ENCODE assay signal across 1 cellular context in genomic region chr9:132078369-132079356, GRCh38.
TF ChIP-seq lines count a peak whose summit lies in the region.

No MANE protein-coding gene starts in this region.

TF ChIP-seq in K562, 482 proteins besides CTCF, POLR2A, EP300 and RAD21 (continued from another document):
- TF ChIP-seq SPI1 (IDR thresholded peaks at IDR 0.05; ENCODE audit: borderline replicate concordance, low read depth, low read length): no peak
- no peak for TF ChIP-seq ZNF239 (CRISPR knock-in tag; IDR thresholded peaks at IDR 0.05)
- TF ChIP-seq, protein P1, sequence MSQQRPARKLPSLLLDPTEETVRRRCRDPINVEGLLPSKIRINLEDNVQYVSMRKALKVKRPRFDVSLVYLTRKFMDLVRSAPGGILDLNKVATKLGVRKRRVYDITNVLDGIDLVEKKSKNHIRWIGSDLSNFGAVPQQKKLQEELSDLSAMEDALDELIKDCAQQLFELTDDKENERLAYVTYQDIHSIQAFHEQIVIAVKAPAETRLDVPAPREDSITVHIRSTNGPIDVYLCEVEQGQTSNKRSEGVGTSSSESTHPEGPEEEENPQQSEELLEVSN (IDR thresholded peaks at IDR 0.05; ENCODE audit: borderline replicate concordance in 1 of 2, extremely low read depth in 1 of 2, insufficient read depth in 1 of 2, insufficient read length in 1 of 2, low read depth in 1 of 2, low read length in 1 of 2, poor library complexity in 1 of 2, severe bottlenecking in 1 of 2): peak in 1 of 2 experiments; percentile 35
- peak; percentile 55; the same call in 1 of the 2 replicates for TF ChIP-seq HMBOX1 (IDR thresholded peaks at IDR 0.05)
- peak; percentile 89 for TF ChIP-seq ZKSCAN1 (IDR thresholded peaks at IDR 0.05; ENCODE audit: low read depth, low read length)
- peak; percentile 75 for TF ChIP-seq PKNOX1 (IDR thresholded peaks at IDR 0.05)
- TF ChIP-seq MBD2 (IDR thresholded peaks at IDR 0.05; ENCODE audit: borderline replicate concordance, low read depth): no peak
- TF ChIP-seq, protein P2, sequence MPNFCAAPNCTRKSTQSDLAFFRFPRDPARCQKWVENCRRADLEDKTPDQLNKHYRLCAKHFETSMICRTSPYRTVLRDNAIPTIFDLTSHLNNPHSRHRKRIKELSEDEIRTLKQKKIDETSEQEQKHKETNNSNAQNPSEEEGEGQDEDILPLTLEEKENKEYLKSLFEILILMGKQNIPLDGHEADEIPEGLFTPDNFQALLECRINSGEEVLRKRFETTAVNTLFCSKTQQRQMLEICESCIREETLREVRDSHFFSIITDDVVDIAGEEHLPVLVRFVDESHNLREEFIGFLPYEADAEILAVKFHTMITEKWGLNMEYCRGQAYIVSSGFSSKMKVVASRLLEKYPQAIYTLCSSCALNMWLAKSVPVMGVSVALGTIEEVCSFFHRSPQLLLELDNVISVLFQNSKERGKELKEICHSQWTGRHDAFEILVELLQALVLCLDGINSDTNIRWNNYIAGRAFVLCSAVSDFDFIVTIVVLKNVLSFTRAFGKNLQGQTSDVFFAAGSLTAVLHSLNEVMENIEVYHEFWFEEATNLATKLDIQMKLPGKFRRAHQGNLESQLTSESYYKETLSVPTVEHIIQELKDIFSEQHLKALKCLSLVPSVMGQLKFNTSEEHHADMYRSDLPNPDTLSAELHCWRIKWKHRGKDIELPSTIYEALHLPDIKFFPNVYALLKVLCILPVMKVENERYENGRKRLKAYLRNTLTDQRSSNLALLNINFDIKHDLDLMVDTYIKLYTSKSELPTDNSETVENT (CRISPR knock-in tag; IDR thresholded peaks at IDR 0.05): no peak
- peak; percentile 87 for TF ChIP-seq NFIC (IDR thresholded peaks at IDR 0.05)
- peak; percentile 81 for TF ChIP-seq MEIS2 (IDR thresholded peaks at IDR 0.05; ENCODE audit: partially characterized antibody)
- peak; percentile 28; the same call in 1 of the 2 replicates for TF ChIP-seq ETV1 (tag; conservative IDR thresholded peaks at IDR 0.05; ENCODE audit: low read depth)
- TF ChIP-seq, protein P3, sequence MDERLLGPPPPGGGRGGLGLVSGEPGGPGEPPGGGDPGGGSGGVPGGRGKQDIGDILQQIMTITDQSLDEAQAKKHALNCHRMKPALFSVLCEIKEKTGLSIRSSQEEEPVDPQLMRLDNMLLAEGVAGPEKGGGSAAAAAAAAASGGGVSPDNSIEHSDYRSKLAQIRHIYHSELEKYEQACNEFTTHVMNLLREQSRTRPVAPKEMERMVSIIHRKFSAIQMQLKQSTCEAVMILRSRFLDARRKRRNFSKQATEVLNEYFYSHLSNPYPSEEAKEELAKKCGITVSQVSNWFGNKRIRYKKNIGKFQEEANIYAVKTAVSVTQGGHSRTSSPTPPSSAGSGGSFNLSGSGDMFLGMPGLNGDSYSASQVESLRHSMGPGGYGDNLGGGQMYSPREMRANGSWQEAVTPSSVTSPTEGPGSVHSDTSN (CRISPR knock-in tag; IDR thresholded peaks at IDR 0.05; ENCODE audit: low read depth): no peak
- TF ChIP-seq, protein P3 (tag; conservative IDR thresholded peaks at IDR 0.05; ENCODE audit: low read depth): peak; percentile 75
TF ChIP-seq in K562: peak in this region for 13.
